Comparison of ENCODE assay signal across 1 cellular context in the genomic region with DNA sequence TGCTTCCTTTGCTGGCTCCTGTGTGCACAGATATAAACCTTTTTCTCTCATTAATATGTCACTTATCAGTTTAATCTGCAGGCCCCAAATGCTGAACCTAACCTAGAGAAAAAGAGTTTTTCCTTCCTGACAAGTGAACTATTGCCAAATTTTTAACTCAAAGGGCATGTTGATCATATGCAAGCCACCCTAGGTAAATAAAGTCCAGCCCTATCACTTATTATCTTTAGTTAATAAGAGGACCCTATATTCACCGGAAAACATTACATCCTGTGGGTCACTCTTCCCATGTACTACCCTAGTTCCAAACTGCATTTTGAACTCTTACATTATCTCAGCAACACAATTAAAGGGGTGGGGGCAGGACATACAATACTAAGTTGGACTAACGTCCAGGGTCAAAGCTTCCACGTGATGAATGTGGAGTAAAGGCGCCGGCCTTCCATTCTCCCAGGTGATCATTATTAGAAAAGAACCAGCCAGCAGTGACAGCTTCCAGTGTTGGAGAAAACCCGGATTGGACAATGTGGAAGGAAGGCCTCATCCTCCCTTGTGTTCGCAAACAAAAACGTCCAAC.
TF ChIP-seq lines count a peak whose summit lies in the region.

No MANE protein-coding gene starts in this region.

TF ChIP-seq in H1, 55 proteins besides CTCF, POLR2A, EP300 and RAD21:
- no peak for TF ChIP-seq SP4 (IDR thresholded peaks at IDR 0.05; ENCODE audit: low read length)
- no peak for TF ChIP-seq SP2 (IDR thresholded peaks at IDR 0.05; ENCODE audit: low read length)
- no peak for TF ChIP-seq BACH1 (IDR thresholded peaks at IDR 0.05; ENCODE audit: low read length)
- TF ChIP-seq SUZ12 (IDR thresholded peaks at IDR 0.05; ENCODE audit: low read length) = no peak
